Comparison of ENCODE assay signal across 1 cellular context in the genomic region with DNA sequence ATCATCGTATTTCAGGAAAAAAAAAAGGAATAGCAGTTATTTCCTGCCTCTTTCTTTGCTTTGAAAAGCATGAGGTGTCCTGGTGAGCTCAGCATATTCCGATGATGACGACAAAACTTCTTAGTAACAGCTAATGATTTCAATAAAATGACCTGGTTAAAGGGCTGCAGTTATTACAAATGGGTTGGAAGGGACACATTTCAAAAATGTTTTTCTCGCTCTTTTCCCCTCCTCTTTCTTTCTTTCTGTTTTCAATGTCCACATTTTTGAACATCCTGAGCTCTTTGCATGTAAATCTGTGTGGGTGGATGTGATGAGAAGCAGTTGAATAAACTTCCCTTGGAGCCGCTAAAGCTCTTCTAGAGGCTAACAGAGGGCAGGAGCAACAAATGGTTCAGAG.
TF ChIP-seq lines count a peak whose summit lies in the region.

No MANE protein-coding gene starts in this region.

TF ChIP-seq in endothelial cell of umbilical vein, 7 proteins besides CTCF, POLR2A, EP300 and RAD21:
- TF ChIP-seq MYC (IDR thresholded peaks at IDR 0.05; ENCODE audit: low read depth, low read length) (no peak), GATA2 (IDR thresholded peaks at IDR 0.05; ENCODE audit: insufficient read depth, insufficient read length, low read depth, low read length) (no peak), POLR2AphosphoS5 (IDR thresholded peaks at IDR 0.05; ENCODE audit: insufficient read depth, low read depth, low read length) (no peak), FOS (IDR thresholded peaks at IDR 0.05; ENCODE audit: borderline replicate concordance, insufficient read depth, low read length) (no peak), JUN (IDR thresholded peaks at IDR 0.05; ENCODE audit: borderline replicate concordance, insufficient read depth, insufficient read length, low read depth) (no peak), EZH2 (IDR thresholded peaks at IDR 0.05; ENCODE audit: borderline replicate concordance, low read depth, low read length, severe bottlenecking) (no peak)
- TF ChIP-seq, protein P1, sequence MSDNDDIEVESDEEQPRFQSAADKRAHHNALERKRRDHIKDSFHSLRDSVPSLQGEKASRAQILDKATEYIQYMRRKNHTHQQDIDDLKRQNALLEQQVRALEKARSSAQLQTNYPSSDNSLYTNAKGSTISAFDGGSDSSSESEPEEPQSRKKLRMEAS (IDR thresholded peaks at IDR 0.05; ENCODE audit: insufficient read depth, insufficient read length) = no peak
